ENCODE assay signal across 8 cellular contexts in genomic region chr14:75125617-75126016, GRCh38. TPM values are rescaled to one million over a fixed set of nuclear protein-coding genes. Genes with fewer than 3 reads are reported as not detected.
DNase-seq lines count a peak whose midpoint lies in the region; ATAC-seq, FAIRE-seq and TF ChIP-seq lines count a peak whose summit lies in the region.

No MANE protein-coding gene starts in this region.

- H3K27ac ChIP-seq in AG04450 (ENCODE audit: low read depth, low read length) (peak overlapping the region; percentile 47), HUES6 (ENCODE audit: low read depth, low read length) (no peak overlapping the region), astrocyte (ENCODE audit: low read depth, low read length) (peak overlapping the region; percentile 93), mesendoderm (ENCODE audit: low read depth, low read length) (no peak overlapping the region), WERI-Rb-1 (no peak overlapping the region)

- TF ChIP-seq CTCF in AG04450 (IDR thresholded peaks at IDR 0.05; ENCODE audit: low read depth, low read length) = no peak
- TF ChIP-seq CTCF in astrocyte (IDR thresholded peaks at IDR 0.05; ENCODE audit: insufficient read depth, low read depth, low read length) = no peak
- no peak for TF ChIP-seq CTCF in WERI-Rb-1 (IDR thresholded peaks at IDR 0.05; ENCODE audit: low read depth, low read length)

- H3K4me1 ChIP-seq in HUES6 (ENCODE audit: control insufficient read depth, insufficient read depth, low read length) = peaks cover 10% of the 10 kb centered on the region; the same call in 1 of the 2 replicates
- peaks cover 33% of the 10 kb centered on the region for H3K4me1 ChIP-seq in astrocyte (ENCODE audit: insufficient read depth, low read length)
- peaks cover 3% of the 10 kb centered on the region for H3K4me1 ChIP-seq in mesendoderm (ENCODE audit: control insufficient read depth, low read depth, low read length)

- no peak overlapping the region for H2BK5ac ChIP-seq in mesendoderm (ENCODE audit: low read length)

- H2AFZ ChIP-seq in astrocyte (ENCODE audit: low read depth, low read length) = no peak overlapping the region

- CTCF ChIA-PET in AG04450 (lab: Charles Lee) = interaction anchor here (0.6 to 1.3 kb wide), 3 partner anchors 177 to 178 kb away, joined by 3 to 6 read pairs (median 3); no protein-coding TSS in a partner anchor

- peak overlapping the region; percentile 80 for H3K27ac Mint-ChIP-seq in astrocyte (ENCODE audit: unreplicated experiment)

- H3K36me3 ChIP-seq in HUES6 (ENCODE audit: control insufficient read depth, insufficient read depth, low read length) = peaks cover 5% of the 10 kb centered on the region
- H3K36me3 ChIP-seq in astrocyte (ENCODE audit: insufficient read depth, low read length) = no peaks in the 10 kb centered on the region
- no peaks in the 10 kb centered on the region for H3K36me3 ChIP-seq in mesendoderm (ENCODE audit: control insufficient read depth, insufficient read depth, low read length)
- peaks cover 3% of the 10 kb centered on the region for H3K36me3 ChIP-seq in WERI-Rb-1

- peak overlapping the region; percentile 96 for H3K9ac ChIP-seq in HUES6 (ENCODE audit: low read length)
- H3K9ac ChIP-seq in astrocyte (ENCODE audit: low read length) = peak overlapping the region; percentile 94
- peak overlapping the region; percentile 93 for H3K9ac ChIP-seq in mesendoderm (ENCODE audit: low read length)

- H2BK15ac ChIP-seq in mesendoderm (replicated peaks; ENCODE audit: low read depth) = no peak overlapping the region

- no peak for ATAC-seq in GM19463 (IDR thresholded peaks at IDR 0.05; ENCODE audit: unreplicated experiment)

- no peak for DNase-seq in AG04450 (ENCODE audit: low read depth, low spot score)
- peak; percentile 74 for DNase-seq in astrocyte (ENCODE audit: low read depth)
- DNase-seq in mesendoderm = no peak
- no peak for DNase-seq in SW480 (ENCODE audit: low spot score)
- no peak for DNase-seq in WERI-Rb-1
- no peak for DNase-seq in cerebellum (ENCODE audit: low spot score)

- H3K36me3 Mint-ChIP-seq in astrocyte (ENCODE audit: low read depth, unreplicated experiment) = peaks cover 2% of the 10 kb centered on the region

- H2AK5ac ChIP-seq in mesendoderm (ENCODE audit: low read length) = no peak overlapping the region

- peak overlapping the region; percentile 91 for H3K4me3 Mint-ChIP-seq in astrocyte (ENCODE audit: unreplicated experiment)

- H3K79me1 ChIP-seq in mesendoderm (ENCODE audit: low read length) = peaks cover 2% of the 10 kb centered on the region

- H3K9me3 Mint-ChIP-seq in astrocyte (ENCODE audit: unreplicated experiment) = no peaks in the 10 kb centered on the region

- no peaks in the 10 kb centered on the region for H4K20me1 ChIP-seq in astrocyte (ENCODE audit: insufficient read depth, low read length)

- no CpG with 5 or more reads among the region's 5 CpGs for WGBS in mesendoderm (ENCODE audit: extremely low coverage, insufficient coverage, low lambda C conversion rate)

- peak overlapping the region; percentile 72 for H3K4me3 ChIP-seq in AG04450 (ENCODE audit: low read depth, low read length)
- peak overlapping the region; percentile 83 for H3K4me3 ChIP-seq in HUES6 (ENCODE audit: low read depth, low read length)
- H3K4me3 ChIP-seq in astrocyte (ENCODE audit: insufficient read depth, low read depth, low read length) = peak overlapping the region; percentile 80
- no peak overlapping the region for H3K4me3 ChIP-seq in mesendoderm (ENCODE audit: low read length)
- no peak overlapping the region for H3K4me3 ChIP-seq in WERI-Rb-1 (ENCODE audit: low read depth, low read length)

- H3K4me2 ChIP-seq in astrocyte (ENCODE audit: low read length) (peak overlapping the region; percentile 88), mesendoderm (ENCODE audit: low read length) (peak overlapping the region; percentile 40)

- no peak overlapping the region for H2BK120ac ChIP-seq in mesendoderm (ENCODE audit: low read depth, low read length)

- peak overlapping the region; percentile 50 for H3K56ac ChIP-seq in mesendoderm (ENCODE audit: low read length)

- FAIRE-seq in astrocyte (lab: Jason Lieb, UNC) = no peak

- POLR2A ChIA-PET in AG04450 (lab: Yijun Ruan, JAX) = no interaction called here

- H3K23ac ChIP-seq in mesendoderm (ENCODE audit: low read length) = no peak overlapping the region

- H3K4ac ChIP-seq in mesendoderm (ENCODE audit: low read depth, low read length) = no peak overlapping the region

- H3K9me3 ChIP-seq in AG04450 (ENCODE audit: control insufficient read depth, insufficient read depth, low read length) = no peaks in the 10 kb centered on the region
- H3K9me3 ChIP-seq in HUES6 (ENCODE audit: control insufficient read depth, insufficient read depth, low read depth, low read length) = no peaks in the 10 kb centered on the region
- H3K9me3 ChIP-seq in astrocyte (ENCODE audit: insufficient read depth, low read depth, low read length) = no peaks in the 10 kb centered on the region
- no peaks in the 10 kb centered on the region for H3K9me3 ChIP-seq in WERI-Rb-1 (ENCODE audit: severe bottlenecking)

- peaks cover 23% of the 10 kb centered on the region for H3K79me2 ChIP-seq in astrocyte (ENCODE audit: insufficient read depth, low read length)
- no peaks in the 10 kb centered on the region for H3K79me2 ChIP-seq in mesendoderm (ENCODE audit: control insufficient read depth, insufficient read depth, low read length)

- H3K18ac ChIP-seq in mesendoderm (ENCODE audit: low read length) = no peak overlapping the region

- H3K27me3 Mint-ChIP-seq in astrocyte (ENCODE audit: low read depth, unreplicated experiment) = no peaks in the 10 kb centered on the region

- peaks cover 21% of the 10 kb centered on the region for H3K4me1 Mint-ChIP-seq in astrocyte (ENCODE audit: low read depth, unreplicated experiment)

- H3K27me3 ChIP-seq in AG04450 (ENCODE audit: control insufficient read depth, insufficient read depth, low read length) = no peaks in the 10 kb centered on the region
- H3K27me3 ChIP-seq in HUES6 (ENCODE audit: control insufficient read depth, insufficient read depth, low read length) = no peaks in the 10 kb centered on the region
- H3K27me3 ChIP-seq in astrocyte (ENCODE audit: insufficient read depth, low read length) = no peaks in the 10 kb centered on the region
- H3K27me3 ChIP-seq in mesendoderm (ENCODE audit: insufficient read depth, low read length, poor library complexity) = no peaks in the 10 kb centered on the region
- no peaks in the 10 kb centered on the region for H3K27me3 ChIP-seq in WERI-Rb-1 (ENCODE audit: insufficient read depth, low read depth, severe bottlenecking)

- no peak overlapping the region for H4K5ac ChIP-seq in mesendoderm (ENCODE audit: low read length)

- no peak overlapping the region for H4K8ac ChIP-seq in mesendoderm (ENCODE audit: low read depth, low read length)

RNA-seq across cellular contexts. Expression of gene NEK9, which starts 1.2 kb away (rescaled TPM):
- 72.4 and 82.3 TPM in 2 replicates for polyA plus RNA-seq in AG04450 (2011; rRNA removed)
- 66.2 and 88.8 TPM in 2 replicates for polyA minus RNA-seq in AG04450 (2011; rRNA and poly(A)+ RNA removed)
- total RNA-seq in astrocyte (45.2 and 56.3 TPM in 2 replicates), cerebellum (55.7 TPM)
- polyA plus RNA-seq in mesendoderm (2013, experiment 1 of 2) = 14.6 TPM
- 12.3 TPM for polyA plus RNA-seq in mesendoderm (2013, experiment 2 of 2)

RNA-seq across cellular contexts. Expression of gene TMED10, which starts 50.8 kb away (rescaled TPM):
- 406 and 414 TPM in 2 replicates for polyA plus RNA-seq in AG04450 (2011; rRNA removed)
- polyA minus RNA-seq in AG04450 (2011; rRNA and poly(A)+ RNA removed) = 438 and 494 TPM in 2 replicates
- total RNA-seq in astrocyte = 331 and 359 TPM in 2 replicates
- 212 TPM for polyA plus RNA-seq in mesendoderm (2013, experiment 1 of 2)
- 214 TPM for polyA plus RNA-seq in mesendoderm (2013, experiment 2 of 2)
- total RNA-seq in cerebellum = 111 TPM

RNA-seq across cellular contexts. Expression of gene ZC2HC1C, which starts 56.2 kb away (rescaled TPM):
- polyA plus RNA-seq in AG04450 (2011; rRNA removed) = 0.45 and 0.73 TPM in 2 replicates
- polyA minus RNA-seq in AG04450 (2011; rRNA and poly(A)+ RNA removed) = 0.92 and 1.00 TPM in 2 replicates
- total RNA-seq in astrocyte = 1.4 and 1.7 TPM in 2 replicates
- 0.88 TPM for polyA plus RNA-seq in mesendoderm (2013, experiment 1 of 2)
- polyA plus RNA-seq in mesendoderm (2013, experiment 2 of 2) = 1.3 TPM
- 1.1 TPM for total RNA-seq in cerebellum

Comparison
In these comparisons a context has a peak if more than half of its experiments do, and no peak if none do; other contexts are left out.
1. H3K27ac ChIP-seq: peak in AG04450 (single experiment) and astrocyte (single experiment); none in HUES6 (single experiment), mesendoderm (single experiment) and WERI-Rb-1 (single experiment).
2. H3K4me3 ChIP-seq: peak in AG04450 (single experiment), HUES6 (single experiment) and astrocyte (single experiment); none in mesendoderm (single experiment) and WERI-Rb-1 (single experiment).
3. Peak in every context shown above with its lines, with median percentiles within 50 percentile points of each other: H3K9ac ChIP-seq.